8 cellular contexts compared by ENCODE assay signal in the genomic region with DNA sequence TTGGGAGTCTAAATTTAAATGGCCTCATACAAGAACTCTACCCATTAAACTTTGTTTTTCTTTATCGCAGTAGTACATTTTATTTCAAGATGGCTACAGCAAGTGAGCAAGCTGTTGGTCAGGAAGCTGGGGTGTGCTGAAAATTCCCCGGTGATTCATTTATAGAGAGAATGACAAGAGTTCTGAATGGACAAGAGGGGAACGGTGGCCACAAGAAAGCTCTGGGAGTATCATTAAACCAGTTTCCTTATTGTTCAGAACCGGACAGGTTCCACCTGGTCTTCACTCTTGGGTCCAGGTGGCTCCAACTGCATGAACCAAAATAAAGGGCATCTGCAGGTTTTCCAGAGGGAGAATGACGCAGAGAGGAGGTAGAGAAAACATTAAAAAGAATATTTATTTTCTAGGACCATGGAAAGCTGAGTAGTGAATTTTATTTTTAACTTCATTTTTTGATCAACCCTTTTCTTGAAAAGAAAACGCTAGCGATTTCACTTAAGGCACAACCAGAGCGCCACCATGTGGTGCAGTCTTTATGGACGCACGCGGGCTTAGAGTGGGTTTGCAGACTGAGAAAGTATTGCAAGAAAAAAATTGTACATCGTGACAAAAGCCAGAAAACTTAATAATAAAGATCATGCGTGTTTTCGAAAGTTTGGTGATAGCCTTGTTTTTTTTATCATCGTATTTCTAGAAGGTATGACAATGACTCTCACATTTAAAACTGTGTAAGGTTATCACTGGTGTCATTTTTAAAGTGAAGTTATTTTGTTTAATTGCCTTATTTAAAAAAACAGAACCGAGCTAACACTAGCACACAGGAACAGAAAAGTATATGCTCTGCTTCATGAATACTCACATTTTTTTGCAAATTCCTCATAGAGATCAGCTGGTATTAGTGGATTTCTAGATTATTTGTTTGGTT.
DNase-seq lines count a peak whose midpoint lies in the region; ATAC-seq, FAIRE-seq and TF ChIP-seq lines count a peak whose summit lies in the region.

No MANE protein-coding gene starts in this region.

- TF ChIP-seq EP300 in GM12878 (IDR thresholded peaks at IDR 0.05; ENCODE audit: borderline replicate concordance in 1 of 2, control insufficient read depth in 1 of 2, low read depth in 2 of 2, low read length in 2 of 2), result peak; percentile 86 to 91; a peak in 3 of 4 replicates

- intact Hi-C loops in GM12878 (cut with micrococcal nuclease; ENCODE audit: unreplicated experiment), result loop anchor here (1.0 to 5.0 kb wide), 5 partner anchors 36 to 484 kb away; partner anchors contain the start of gene NOL4
- intact Hi-C loops in tibial artery (cut with DNase I; ENCODE audit: low total_unique reads), result loop anchor here (10.0 kb wide), 1 partner anchor 198 kb away; no protein-coding TSS in a partner anchor

- H3K4me3 ChIP-seq in GM12878, result no peak overlapping the region
- H3K4me3 ChIP-seq in keratinocyte (ENCODE audit: control insufficient read depth in 2 of 3, extremely low read depth in 1 of 3, insufficient read depth in 2 of 3, low read depth in 1 of 3, low read length in 3 of 3), result no peak overlapping the region
- H3K4me3 ChIP-seq in tibial artery, result no peak overlapping the region

- RAD21 ChIA-PET in GM12878 (lab: Charles Lee; ENCODE audit: unreplicated experiment), result interaction anchor here (0.7 to 7.5 kb wide), 34 partner anchors 11 to 571 kb away, joined by 3 to 247 read pairs (median 8); partner anchors contain the start of gene NOL4

- H3K27ac ChIP-seq in GM12878 (ENCODE audit: control insufficient read depth, insufficient read depth) (peak overlapping the region; percentile 61), keratinocyte (ENCODE audit: control insufficient read depth, insufficient read depth, low read length) (no peak overlapping the region), tibial artery (no peak overlapping the region)

- TF ChIP-seq POLR2A in GM12878 (IDR thresholded peaks at IDR 0.05; ENCODE audit: low read depth, low read length), result no peak

- no peaks in the 10 kb centered on the region for H3K9me1 ChIP-seq in keratinocyte (ENCODE audit: control insufficient read depth, extremely low read depth, insufficient read depth, low read length)

- ATAC-seq in GM18511 (IDR thresholded peaks at IDR 0.05; ENCODE audit: unreplicated experiment), result peak; percentile 62
- peak; percentile 48 for ATAC-seq in HG03064 (IDR thresholded peaks at IDR 0.05; ENCODE audit: low read depth, unreplicated experiment)
- ATAC-seq in GM12878, result peak; percentile 74

- TF ChIP-seq RAD21 in GM12878 (IDR thresholded peaks at IDR 0.05; ENCODE audit: insufficient read depth, low read depth, low read length), result peak; percentile 90

- BruUV-seq in GM12878 (replicated peaks; lab: Mats Ljungman, UMichigan), result no TSS peak

- TF ChIP-seq CTCF in GM12878 (IDR thresholded peaks at IDR 0.05 in 2 of 3, conservative IDR thresholded peaks at IDR 0.05 in 1 of 3; ENCODE audit: control insufficient read depth in 2 of 3, extremely low read depth in 1 of 3, insufficient read depth in 1 of 3, low read depth in 3 of 3, low read length in 3 of 3) (peak; percentile 67 to 73 (median 69)), keratinocyte (optimal IDR thresholded peaks at IDR 0.05 in 1 of 3, IDR thresholded peaks at IDR 0.05 in 1 of 3, conservative IDR thresholded peaks at IDR 0.05 in 1 of 3; ENCODE audit: extremely low read depth in 1 of 3, insufficient read depth in 2 of 3, low read length in 3 of 3) (peak; percentile 51 to 62 (median 56)), tibial artery (IDR thresholded peaks at IDR 0.05) (peak; percentile 24 to 41)

- peak overlapping the region; percentile 9 for H2AFZ ChIP-seq in GM12878 (ENCODE audit: control insufficient read depth, low read depth, low read length)
- no peak overlapping the region for H2AFZ ChIP-seq in keratinocyte (ENCODE audit: control insufficient read depth, low read length)

- H3K27me3 ChIP-seq in GM12878 (replicated peaks in 1 of 2; ENCODE audit: control insufficient read depth in 2 of 2, insufficient read depth in 2 of 2, low read length in 1 of 2) (no peaks in the 10 kb centered on the region), keratinocyte (ENCODE audit: control insufficient read depth, extremely low read depth, insufficient read depth, low read length) (no peaks in the 10 kb centered on the region), tibial artery (no peaks in the 10 kb centered on the region)

- dilution Hi-C loops in keratinocyte (cut with MboI; ENCODE audit: extremely low pct_ligation_motif_present, low sequenced_read_pairs), result no loop called here

- H3K79me2 ChIP-seq in GM12878 (ENCODE audit: control insufficient read depth, insufficient read depth, low read length) (no peaks in the 10 kb centered on the region), keratinocyte (ENCODE audit: control insufficient read depth, insufficient read depth, low read length) (no peaks in the 10 kb centered on the region)

- H3K9me3 ChIP-seq in GM12878 (replicated peaks; ENCODE audit: control insufficient read depth, insufficient read depth, low read length), result no peaks in the 10 kb centered on the region
- H3K9me3 ChIP-seq in keratinocyte (ENCODE audit: control insufficient read depth, low read depth, low read length), result no peaks in the 10 kb centered on the region
- no peaks in the 10 kb centered on the region for H3K9me3 ChIP-seq in tibial artery

- no peaks in the 10 kb centered on the region for H4K20me1 ChIP-seq in GM12878 (ENCODE audit: control insufficient read depth, insufficient read depth)
- no peaks in the 10 kb centered on the region for H4K20me1 ChIP-seq in keratinocyte (ENCODE audit: control insufficient read depth, extremely low read depth, insufficient read depth, low read length)

- H3K36me3 ChIP-seq in GM12878 (ENCODE audit: control insufficient read depth in 2 of 2, insufficient read depth in 2 of 2, low read length in 1 of 2) (no peaks in the 10 kb centered on the region), keratinocyte (ENCODE audit: control insufficient read depth in 2 of 2, extremely low read depth in 1 of 2, insufficient read depth in 2 of 2, low read length in 2 of 2) (no peaks in the 10 kb centered on the region), tibial artery (no peaks in the 10 kb centered on the region)

- CTCF ChIA-PET in GM12878 (lab: Yijun Ruan, JAX), result interaction anchor here (0.6 to 11.5 kb wide), 48 partner anchors 12 to 1092 kb away, joined by 3 to 341 read pairs (median 5); partner anchors contain the start of gene NOL4

- FAIRE-seq in GM12878 (lab: Jason Lieb, UNC) (no peak), keratinocyte (lab: Jason Lieb, UNC) (no peak)

- in situ Hi-C loops in GM12878 (cut with MboI), result loop anchor here (5.0 to 10.0 kb wide), 2 partner anchors 200 to 488 kb away; no protein-coding TSS in a partner anchor

- peaks cover 6% of the 10 kb centered on the region for H3K4me1 ChIP-seq in GM12878 (ENCODE audit: control insufficient read depth, insufficient read depth, low read length)
- no peaks in the 10 kb centered on the region for H3K4me1 ChIP-seq in keratinocyte (ENCODE audit: control insufficient read depth, extremely low read depth, insufficient read depth, low read length)
- H3K4me1 ChIP-seq in tibial artery, result no peaks in the 10 kb centered on the region

- peak overlapping the region; percentile 64; the same call in 1 of the 2 replicates for H3K4me2 ChIP-seq in GM12878 (ENCODE audit: control insufficient read depth, insufficient read depth)
- no peak overlapping the region for H3K4me2 ChIP-seq in keratinocyte (ENCODE audit: control insufficient read depth, extremely low read depth, insufficient read depth, low read depth, low read length)

- POLR2A ChIA-PET in GM12878 (lab: Charles Lee), result interaction anchor here (1.0 to 3.8 kb wide), 8 partner anchors 35 to 483 kb away, joined by 3 to 19 read pairs (median 4); partner anchors contain the start of gene NOL4

- 0 out of 2 replicates have a peak overlapping the region, but pooled peaks have one; percentile 8 for H3K9ac ChIP-seq in GM12878 (ENCODE audit: control insufficient read depth, insufficient read depth, low read length)
- H3K9ac ChIP-seq in keratinocyte (ENCODE audit: control insufficient read depth, extremely low read depth, insufficient read depth, low read length), result no peak overlapping the region

- peak; percentile 10 for DNase-seq in A172 (ENCODE audit: low spot score)
- peak; percentile 29 to 71 for DNase-seq in NCI-H446 (lab: John Stamatoyannopoulos, UW)
- DNase-seq in GM12878 (ENCODE audit: low read depth, low spot score), result peak; percentile 59
- no peak for DNase-seq in keratinocyte (ENCODE audit: low read depth, low spot score)
- no peak for DNase-seq in tibial artery
- no peak for DNase-seq in NK-92 treated with Interleukin-12 subunit alpha and Interleukin-12 subunit beta, amount 100 ng/mL, for 24 hours (lab: John Stamatoyannopoulos, UW)

- SMC1A ChIA-PET in GM12878 (lab: Charles Lee; ENCODE audit: uncharacterized antibody, unreplicated experiment), result interaction anchor here (0.7 to 12.6 kb wide), 44 partner anchors 9 to 569 kb away, joined by 3 to 301 read pairs (median 4); partner anchors contain the start of gene NOL4

- 8% methylated on average over 16 of the region's 16 CpGs for WGBS in GM12878 (ENCODE audit: insufficient coverage, insufficient replicate concordance, low lambda C conversion rate, missing lambda C conversion rate)

TF ChIP-seq in GM12878, 131 proteins besides CTCF, POLR2A, EP300 and RAD21 (continues in another document):
- TF ChIP-seq, protein P1, sequence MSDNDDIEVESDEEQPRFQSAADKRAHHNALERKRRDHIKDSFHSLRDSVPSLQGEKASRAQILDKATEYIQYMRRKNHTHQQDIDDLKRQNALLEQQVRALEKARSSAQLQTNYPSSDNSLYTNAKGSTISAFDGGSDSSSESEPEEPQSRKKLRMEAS (IDR thresholded peaks at IDR 0.05; ENCODE audit: low read depth, low read length), result peak; percentile 35; the same call in 1 of the 2 replicates
- peak in 1 of 2 experiments; percentile 80; a peak in 2 of 4 replicates for TF ChIP-seq SRF (IDR thresholded peaks at IDR 0.05; ENCODE audit: low read depth in 2 of 2, low read length in 2 of 2)
- no peak for TF ChIP-seq WRNIP1 (IDR thresholded peaks at IDR 0.05; ENCODE audit: borderline replicate concordance, low read depth, low read length)
- TF ChIP-seq PBX3 (IDR thresholded peaks at IDR 0.05; ENCODE audit: insufficient replicate concordance, low read depth, low read length), result peak; percentile 5
- peak; percentile 51; the same call in 1 of the 2 replicates for TF ChIP-seq NBN (IDR thresholded peaks at IDR 0.05)

Comparison
In these comparisons a context has a peak if more than half of its experiments do, and no peak if none do; other contexts are left out.
1. DNase-seq: peak in A172 (single experiment), NCI-H446 (2 of 2) and GM12878 (single experiment); none in keratinocyte (single experiment), tibial artery (0 of 2) and NK-92 treated with Interleukin-12 subunit alpha and Interleukin-12 subunit beta, amount 100 ng/mL, for 24 hours (single experiment).
2. Peak in every context shown above with its lines, with median percentiles within 50 percentile points of each other: ATAC-seq and CTCF ChIP-seq.